In the genomic region with DNA sequence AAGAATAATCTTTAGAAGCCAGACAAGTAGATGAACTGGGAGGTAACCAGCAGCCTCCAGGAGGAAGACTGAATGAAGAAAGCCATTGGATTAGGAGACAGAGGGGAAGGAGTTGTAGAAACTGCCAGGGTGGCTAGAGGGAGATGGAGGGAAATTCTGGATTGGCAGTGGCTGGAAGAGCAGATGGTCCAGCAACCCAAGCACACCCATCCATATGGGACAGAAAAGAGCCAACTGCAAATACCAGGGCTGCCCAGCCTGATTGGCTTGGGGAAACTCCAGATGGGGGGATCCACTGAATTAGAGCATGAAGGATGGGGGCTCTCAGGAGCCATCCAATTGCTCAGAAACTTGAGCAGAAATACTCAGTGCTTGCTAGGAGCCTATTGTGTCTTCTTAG, we compare ENCODE assay signal across 15 cellular contexts.
DNase-seq lines count a peak whose midpoint lies in the region; ATAC-seq and TF ChIP-seq lines count a peak whose summit lies in the region.
"Had no signal": no experiment of that assay in that cellular context is flagged by ENCODE, and none has a peak within 500 bp of the region (broad histone marks: within the 10 kb centered on the region; RNA-seq: fewer than 3 reads in every experiment).

No MANE protein-coding gene starts in this region.

- no TSS peak for BruUV-seq in Calu3 (replicated peaks; lab: Mats Ljungman, UMichigan)

- H3K36me3 Mint-ChIP-seq in Calu3 (ENCODE audit: insufficient read depth, unreplicated experiment): no peaks in the 10 kb centered on the region
- H3K36me3 Mint-ChIP-seq: CD14-positive monocyte; CD4-positive, alpha-beta memory T cell had no signal

- H3K9me3 Mint-ChIP-seq in Calu3 (ENCODE audit: low read depth, unreplicated experiment): peaks cover 13% of the 10 kb centered on the region
- H3K9me3 Mint-ChIP-seq: GM23338 had no signal

- intact Hi-C loops in Calu3 (cut with micrococcal nuclease; ENCODE audit: unreplicated experiment): no loop called here

- no peak for ATAC-seq in GM21515 (IDR thresholded peaks at IDR 0.05; ENCODE audit: unreplicated experiment)
- ATAC-seq: GM12878, GM23338 had no signal

- no peaks in the 10 kb centered on the region for H3K4me1 Mint-ChIP-seq in Calu3 (ENCODE audit: low read depth, unreplicated experiment)
- H3K4me1 Mint-ChIP-seq: CD14-positive monocyte; CD4-positive, alpha-beta memory T cell; GM23338 had no signal

- no peak for TF ChIP-seq CTCF in GM13977 (IDR thresholded peaks at IDR 0.05; ENCODE audit: extremely low read depth, insufficient read depth, missing control alignments)
- TF ChIP-seq CTCF in Calu3 (IDR thresholded peaks at IDR 0.05; ENCODE audit: unreplicated experiment): no peak

- CTCF ChIA-PET in Calu3 (lab: Charles Lee): no interaction called here

- H3K27ac Mint-ChIP-seq in Calu3 (ENCODE audit: unreplicated experiment): no peak overlapping the region
- H3K27ac Mint-ChIP-seq: CD4-positive, alpha-beta memory T cell; GM23338 had no signal

- H3K27me3 Mint-ChIP-seq in Calu3 (ENCODE audit: unreplicated experiment): no peaks in the 10 kb centered on the region

- H3K4me3 Mint-ChIP-seq in Calu3 (ENCODE audit: low read depth, unreplicated experiment): no peak overlapping the region
- H3K4me3 Mint-ChIP-seq: CD14-positive monocyte; CD4-positive, alpha-beta memory T cell; GM23338 had no signal

- DNase-seq in DMS 273 (lab: John Stamatoyannopoulos, UW; ENCODE audit: unreplicated experiment) (peak; percentile 86), NCI-H1694 (lab: John Stamatoyannopoulos, UW) (peak; percentile 66), NCI-H524 (lab: John Stamatoyannopoulos, UW) (peak; percentile 77 to 95), cerebellum (ENCODE audit: low spot score) (peak; percentile 80), GM13977 (ENCODE audit: low spot score) (no peak), Calu3 (no peak)
- DNase-seq: 8988T; CD4-positive, alpha-beta memory T cell; DMS153; DMS79; HCEC 1CT had no signal

- in situ Hi-C loops in GM13977 (cut with MboI; ENCODE audit: low pct_unique_long_range_greater_than_20kb, low sequenced_read_pairs, unreplicated experiment): no loop called here

Comparison
In these comparisons a context has a peak if more than half of its experiments do, and no peak if none do; other contexts are left out.
1. DNase-seq: peak in DMS 273 (single experiment), NCI-H1694 (single experiment), NCI-H524 (2 of 2) and cerebellum (single experiment); none in GM13977 (single experiment) and Calu3 (single experiment).